8 cellular contexts compared by ENCODE assay signal in genomic region chr1:39901486-39902120, GRCh38. TPM values are rescaled to one million over a fixed set of nuclear protein-coding genes. Genes with fewer than 3 reads are reported as not detected.
DNase-seq lines count a peak whose midpoint lies in the region; TF ChIP-seq lines count a peak whose summit lies in the region.

MYCL (minus strand) TSS chr1:39901917; CDS start chr1:39901434, 483 bp downstream.

- H3K36me3 ChIP-seq in HEK293 (ENCODE audit: control insufficient read depth in 2 of 2, insufficient read depth in 1 of 2, low read length in 2 of 2) (no peaks in the 10 kb centered on the region), iPS-15b (ENCODE audit: control insufficient read depth, insufficient read depth, low read length) (no peaks in the 10 kb centered on the region), skeletal muscle satellite cell (ENCODE audit: insufficient read depth, low read length) (no peaks in the 10 kb centered on the region)

- in situ Hi-C loops in astrocyte of the spinal cord (cut with HindIII; ENCODE audit: low sequenced_read_pairs): no loop called here

- POLR2A ChIA-PET in HEK293 (lab: Yijun Ruan, JAX): interaction anchor here (0.6 to 2.9 kb wide), 9 partner anchors 8 to 163 kb away, joined by 3 to 22 read pairs (median 3); partner anchors contain the start of genes CAP1, PPIE and TRIT1

- no peak for TF ChIP-seq CTCF in GM12865 (IDR thresholded peaks at IDR 0.05; ENCODE audit: insufficient read depth, low read depth, low read length, missing control alignments)
- no peak for TF ChIP-seq CTCF in HEK293 (tag by site-specific recombination; IDR thresholded peaks at IDR 0.05)
- no peak for TF ChIP-seq CTCF in astrocyte of the spinal cord (IDR thresholded peaks at IDR 0.05; ENCODE audit: low read depth, low read length)

- DNase-seq in GM12865 (ENCODE audit: low read depth) (peak; percentile 93), MV-4-11 (lab: John Stamatoyannopoulos, UW) (peak; percentile 64), T-helper 22 cell (ENCODE audit: low read depth) (peak; percentile 45), astrocyte of the spinal cord (ENCODE audit: low read depth, low spot score) (peak; percentile 32), H4 (ENCODE audit: low spot score) (no peak)

- H3K9me3 ChIP-seq in HEK293 (ENCODE audit: control insufficient read depth, insufficient read depth, low read depth, low read length) (no peaks in the 10 kb centered on the region), iPS-15b (ENCODE audit: control insufficient read depth, insufficient read depth, low read length) (no peaks in the 10 kb centered on the region), skeletal muscle satellite cell (replicated peaks; ENCODE audit: low read length) (no peaks in the 10 kb centered on the region)

- peaks cover 34% of the 10 kb centered on the region for H3K27me3 ChIP-seq in iPS-15b (ENCODE audit: control insufficient read depth, insufficient read depth, low read length)
- H3K27me3 ChIP-seq in skeletal muscle satellite cell (ENCODE audit: control insufficient read depth, insufficient read depth, low read length): peaks cover 60% of the 10 kb centered on the region

- H3K9ac ChIP-seq in iPS-15b (ENCODE audit: low read depth, low read length) (peak within 1 kb of the TSS; percentile 79), skeletal muscle satellite cell (ENCODE audit: low read depth, low read length) (peak within 1 kb of the TSS; percentile 69)

- H3K4me2 ChIP-seq in skeletal muscle satellite cell (ENCODE audit: low read length): peak within 1 kb of the TSS; percentile 99

- peak within 1 kb of the TSS; percentile 48; the same call in 1 of the 2 replicates for H3K27ac ChIP-seq in HEK293 (ENCODE audit: extremely low read depth, low read depth, low read length)

- 0 out of 2 replicates have a peak, but pooled peaks cover 2% of the 10 kb centered on the region for H3K4me1 ChIP-seq in HEK293 (ENCODE audit: control insufficient read depth, insufficient read depth, low read length)
- H3K4me1 ChIP-seq in iPS-15b (ENCODE audit: control insufficient read depth, insufficient read depth, low read length): peaks cover 26% of the 10 kb centered on the region
- H3K4me1 ChIP-seq in skeletal muscle satellite cell (ENCODE audit: control insufficient read depth, insufficient read depth, low read length): peaks cover 27% of the 10 kb centered on the region

- CTCF ChIA-PET in HEK293 (lab: Yijun Ruan, JAX): interaction anchor here (0.6 to 5.0 kb wide), 26 partner anchors 8 to 485 kb away, joined by 3 to 69 read pairs (median 5); no protein-coding TSS in a partner anchor

- H3K4me3 ChIP-seq in GM12865 (ENCODE audit: low read depth, low read length): peak within 1 kb of the TSS; percentile 81
- H3K4me3 ChIP-seq in HEK293 (ENCODE audit: low read depth, low read length): peak within 1 kb of the TSS; percentile 73
- H3K4me3 ChIP-seq in astrocyte of the spinal cord (ENCODE audit: low read depth, low read length): peak within 1 kb of the TSS; percentile 52
- H3K4me3 ChIP-seq in iPS-15b (ENCODE audit: low read depth, low read length): peak within 1 kb of the TSS; percentile 86
- H3K4me3 ChIP-seq in skeletal muscle satellite cell (ENCODE audit: low read length): peak within 1 kb of the TSS; percentile 81

TF ChIP-seq in HEK293, 187 proteins besides CTCF, POLR2A, EP300 and RAD21 (continues in another document):
- TF ChIP-seq KLF1 (tag by site-specific recombination; IDR thresholded peaks at IDR 0.05) (no peak), ZNF292 (tag by site-specific recombination; IDR thresholded peaks at IDR 0.05; ENCODE audit: borderline replicate concordance, low read depth) (no peak), ZNF211 (tag by site-specific recombination; IDR thresholded peaks at IDR 0.05; ENCODE audit: low read depth) (no peak), ZNF423 (tag by site-specific recombination; IDR thresholded peaks at IDR 0.05) (peak; percentile 43; the same call in 1 of the 2 replicates), ZSCAN23 (tag by site-specific recombination; IDR thresholded peaks at IDR 0.05) (no peak), ZNF521 (tag by site-specific recombination; IDR thresholded peaks at IDR 0.05) (no peak), SP2 (tag by site-specific recombination; IDR thresholded peaks at IDR 0.05) (no peak; the same call in 1 of the 2 replicates), ZNF202 (tag by site-specific recombination; IDR thresholded peaks at IDR 0.05; ENCODE audit: borderline replicate concordance) (no peak), ZNF529 (tag by site-specific recombination; IDR thresholded peaks at IDR 0.05; ENCODE audit: insufficient replicate concordance) (no peak), TCF7L2 (IDR thresholded peaks at IDR 0.05; ENCODE audit: borderline replicate concordance, low read depth, low read length) (peak; percentile 85), GLIS2 (tag by site-specific recombination; IDR thresholded peaks at IDR 0.05) (no peak), ZIC2 (tag by site-specific recombination; IDR thresholded peaks at IDR 0.05) (peak; percentile 54; the same call in 1 of the 2 replicates), PBX3 (CRISPR knock-in tag; IDR thresholded peaks at IDR 0.05) (no peak), OVOL3 (tag by site-specific recombination; IDR thresholded peaks at IDR 0.05) (no peak), PRDM6 (tag by site-specific recombination; IDR thresholded peaks at IDR 0.05) (no peak), ZNF302 (tag by site-specific recombination; IDR thresholded peaks at IDR 0.05; ENCODE audit: low read depth) (no peak), KLF17 (tag by site-specific recombination; IDR thresholded peaks at IDR 0.05) (no peak), ZNF660 (tag by site-specific recombination; IDR thresholded peaks at IDR 0.05) (no peak), ZNF596 (tag by site-specific recombination; IDR thresholded peaks at IDR 0.05) (peak; percentile 39; the same call in 1 of the 2 replicates), ZBTB49 (tag by site-specific recombination; IDR thresholded peaks at IDR 0.05; ENCODE audit: low read depth) (no peak), ZNF621 (tag by site-specific recombination; IDR thresholded peaks at IDR 0.05) (no peak), ZNF37A (tag by site-specific recombination; IDR thresholded peaks at IDR 0.05) (no peak), ZNF24 (tag by site-specific recombination; IDR thresholded peaks at IDR 0.05) (no peak)

RNA-seq across cellular contexts. Expression of gene MYCL, which starts in this region (rescaled TPM):
- 0.25 and 1.5 TPM in 2 replicates for total RNA-seq in skeletal muscle satellite cell (2012; rRNA removed)
- total RNA-seq in H4 (2014; rRNA removed; shearing (Covaris generic)): not detected in 2 replicates
